12 cellular contexts compared by ENCODE assay signal in genomic region chr4:576245-576821, GRCh38. TPM values are rescaled to one million over a fixed set of nuclear protein-coding genes. Genes with fewer than 3 reads are reported as not detected.
DNase-seq lines count a peak whose midpoint lies in the region; ATAC-seq, FAIRE-seq and TF ChIP-seq lines count a peak whose summit lies in the region.
"Had no signal": no experiment of that assay in that cellular context is flagged by ENCODE, and none has a peak within 500 bp of the region (broad histone marks: within the 10 kb centered on the region; RNA-seq: fewer than 3 reads in every experiment).

TSS of gene TMEM271 (minus strand) at chr4:576295. CDS start at chr4:576062, 233 bp downstream.

- no peak for FAIRE-seq in D721Med (lab: Jason Lieb, UNC)

- peaks cover 56% of the 10 kb centered on the region for H3K27me3 Mint-ChIP-seq in CD4-positive, CD25-positive, alpha-beta regulatory T cell
- peaks cover 70% of the 10 kb centered on the region for H3K27me3 Mint-ChIP-seq in activated naive CD8-positive, alpha-beta T cell treated with anti-CD3 and anti-CD28 coated beads, Interleukin-2, amount 50 U/mL, for 24 hours

- H3K4me2 ChIP-seq in OCI-LY7 (ENCODE audit: low read length): no peak within 1 kb of the TSS

- no TSS peak for BruUV-seq in OCI-LY7 (replicated peaks; lab: Mats Ljungman, UMichigan)

- H3K4me1 Mint-ChIP-seq in CD4-positive, CD25-positive, alpha-beta regulatory T cell: peaks cover 0 to 19% (median 0%) of the 10 kb centered on the region in 4 donors
- peaks cover 13% of the 10 kb centered on the region for H3K4me1 Mint-ChIP-seq in activated naive CD8-positive, alpha-beta T cell treated with anti-CD3 and anti-CD28 coated beads, Interleukin-2, amount 50 U/mL, for 24 hours

- peaks cover 11% of the 10 kb centered on the region for H3K27me3 ChIP-seq in CD4-positive, CD25-positive, alpha-beta regulatory T cell (ENCODE audit: control insufficient read depth, insufficient read depth, low read length)

- H3K4me3 ChIP-seq in CD4-positive, CD25-positive, alpha-beta regulatory T cell (ENCODE audit: low read depth, low read length): no peak within 1 kb of the TSS
- H3K4me3 ChIP-seq in OCI-LY7 (ENCODE audit: low read depth, low read length, poor library complexity, severe bottlenecking): no peak within 1 kb of the TSS
- H3K4me3 ChIP-seq: psoas muscle had no signal

- intact Hi-C loops in OCI-LY7 (cut with micrococcal nuclease; ENCODE audit: unreplicated experiment): no loop called here

- no peak for TF ChIP-seq CTCF in D721Med (IDR thresholded peaks at IDR 0.05; ENCODE audit: insufficient read depth, missing control alignments)
- no peak for TF ChIP-seq CTCF in OCI-LY7 (conservative IDR thresholded peaks at IDR 0.05; ENCODE audit: low read length)

- no peaks in the 10 kb centered on the region for H3K36me3 ChIP-seq in CD4-positive, CD25-positive, alpha-beta regulatory T cell (ENCODE audit: control insufficient read depth, insufficient read depth, low read length)
- H3K36me3 ChIP-seq in OCI-LY7 (ENCODE audit: insufficient read depth, low read length): no peaks in the 10 kb centered on the region

- no peak for DNase-seq in CD4-positive, CD25-positive, alpha-beta regulatory T cell
- DNase-seq in D721Med (ENCODE audit: insufficient read length, low spot score): peak; percentile 55
- DNase-seq in activated naive CD8-positive, alpha-beta T cell treated with anti-CD3 and anti-CD28 coated beads, Interleukin-2, amount 50 U/mL, for 24 hours: no peak
- peak; percentile 31 for DNase-seq in left lobe of liver (ENCODE audit: low spot score)
- no peak for DNase-seq in OCI-LY7 (ENCODE audit: low spot score)
- DNase-seq in germinal center (ENCODE audit: low spot score): no peak
- DNase-seq in stimulated activated CD4-positive, alpha-beta T cell treated with anti-CD3 and anti-CD28 coated beads, Interleukin-12 subunit alpha, Interleukin-12 subunit beta, amount 100 ng/mL, for 4 hours: no peak
- DNase-seq: NCI-H1048, psoas muscle had no signal

- CTCF ChIA-PET in OCI-LY7 (lab: Charles Lee; ENCODE audit: unreplicated experiment): no interaction called here

- H3K27ac ChIP-seq in CD4-positive, CD25-positive, alpha-beta regulatory T cell (ENCODE audit: insufficient read depth, low read length, poor library complexity, severe bottlenecking): no peak within 1 kb of the TSS
- H3K27ac ChIP-seq in OCI-LY7 (ENCODE audit: low read depth, low read length, poor library complexity, severe bottlenecking): no peak within 1 kb of the TSS
- H3K27ac ChIP-seq: psoas muscle had no signal

- POLR2A ChIA-PET in OCI-LY7 (lab: Charles Lee): no interaction called here

- no peaks in the 10 kb centered on the region for H3K36me3 Mint-ChIP-seq in CD4-positive, CD25-positive, alpha-beta regulatory T cell
- H3K36me3 Mint-ChIP-seq in activated naive CD8-positive, alpha-beta T cell treated with anti-CD3 and anti-CD28 coated beads, Interleukin-2, amount 50 U/mL, for 24 hours (ENCODE audit: low read depth): no peaks in the 10 kb centered on the region

- no peak within 1 kb of the TSS for H3K27ac Mint-ChIP-seq in CD4-positive, CD25-positive, alpha-beta regulatory T cell
- no peak within 1 kb of the TSS for H3K27ac Mint-ChIP-seq in activated naive CD8-positive, alpha-beta T cell treated with anti-CD3 and anti-CD28 coated beads, Interleukin-2, amount 50 U/mL, for 24 hours

- no peak within 1 kb of the TSS for H2AFZ ChIP-seq in OCI-LY7 (ENCODE audit: low read length)

- no peaks in the 10 kb centered on the region for H3K79me2 ChIP-seq in OCI-LY7 (ENCODE audit: insufficient read depth, low read depth, low read length)

- no peaks in the 10 kb centered on the region for H3K9me2 ChIP-seq in OCI-LY7 (ENCODE audit: insufficient read depth, low read length)

- H3K4me3 Mint-ChIP-seq in CD4-positive, CD25-positive, alpha-beta regulatory T cell: peak within 1 kb of the TSS in 3 of 4 donors; percentile 27 to 65 (median 65)
- H3K4me3 Mint-ChIP-seq in activated naive CD8-positive, alpha-beta T cell treated with anti-CD3 and anti-CD28 coated beads, Interleukin-2, amount 50 U/mL, for 24 hours: peak within 1 kb of the TSS; percentile 50

- no peaks in the 10 kb centered on the region for H4K20me1 ChIP-seq in OCI-LY7 (ENCODE audit: insufficient read depth, low read length)

- H3K4me1 ChIP-seq in CD4-positive, CD25-positive, alpha-beta regulatory T cell (ENCODE audit: control insufficient read depth, insufficient read depth, low read length, poor library complexity, severe bottlenecking): peaks cover 6% of the 10 kb centered on the region
- no peaks in the 10 kb centered on the region for H3K4me1 ChIP-seq in OCI-LY7 (ENCODE audit: insufficient read depth, low read length, poor library complexity, severe bottlenecking)
- H3K4me1 ChIP-seq: psoas muscle had no signal

- H3K9me3 Mint-ChIP-seq in CD4-positive, CD25-positive, alpha-beta regulatory T cell: peaks cover 0 to 6% (median 0%) of the 10 kb centered on the region in 7 donors
- H3K9me3 Mint-ChIP-seq in activated naive CD8-positive, alpha-beta T cell treated with anti-CD3 and anti-CD28 coated beads, Interleukin-2, amount 50 U/mL, for 24 hours: no peaks in the 10 kb centered on the region

- no peaks in the 10 kb centered on the region for H3K9me3 ChIP-seq in CD4-positive, CD25-positive, alpha-beta regulatory T cell (ENCODE audit: control insufficient read depth in 2 of 2, low read length in 2 of 2)
- H3K9me3 ChIP-seq in OCI-LY7 (ENCODE audit: low read length): no peaks in the 10 kb centered on the region
- H3K9me3 ChIP-seq: psoas muscle had no signal

- ATAC-seq in CD4-positive, CD25-positive, alpha-beta regulatory T cell (ENCODE audit: low read depth in 2 of 2): no peak
- no peak for ATAC-seq in activated naive CD8-positive, alpha-beta T cell treated with anti-CD3 and anti-CD28 coated beads, Interleukin-2, amount 50 U/mL, for 24 hours
- ATAC-seq in left lobe of liver: no peak
- ATAC-seq in GM18511 (IDR thresholded peaks at IDR 0.05; ENCODE audit: unreplicated experiment): no peak
- ATAC-seq: psoas muscle had no signal

RNA-seq across cellular contexts. Expression of gene TMEM271, which starts in this region (rescaled TPM):
- total RNA-seq in CD4-positive, CD25-positive, alpha-beta regulatory T cell: not detected
- not detected for polyA plus RNA-seq in CD4-positive, CD25-positive, alpha-beta regulatory T cell
- total RNA-seq in left lobe of liver (not detected), OCI-LY7 (2022) (not detected in 2 replicates)
- total RNA-seq in OCI-LY7 (2014; rRNA removed; shearing (Covaris generic)): not detected in 2 replicates
- total RNA-seq: fibroblast of villous mesenchyme, psoas muscle, SK-MEL-5 had no signal
- polyA plus RNA-seq: psoas muscle had no signal

Comparison
In these comparisons a context has a peak if more than half of its experiments do, and no peak if none do; other contexts are left out.
1. Peak in DNase-seq in left lobe of liver; RNA of the gene not detected or under 1 TPM.